2 cellular contexts compared by ENCODE assay signal in the genomic region with DNA sequence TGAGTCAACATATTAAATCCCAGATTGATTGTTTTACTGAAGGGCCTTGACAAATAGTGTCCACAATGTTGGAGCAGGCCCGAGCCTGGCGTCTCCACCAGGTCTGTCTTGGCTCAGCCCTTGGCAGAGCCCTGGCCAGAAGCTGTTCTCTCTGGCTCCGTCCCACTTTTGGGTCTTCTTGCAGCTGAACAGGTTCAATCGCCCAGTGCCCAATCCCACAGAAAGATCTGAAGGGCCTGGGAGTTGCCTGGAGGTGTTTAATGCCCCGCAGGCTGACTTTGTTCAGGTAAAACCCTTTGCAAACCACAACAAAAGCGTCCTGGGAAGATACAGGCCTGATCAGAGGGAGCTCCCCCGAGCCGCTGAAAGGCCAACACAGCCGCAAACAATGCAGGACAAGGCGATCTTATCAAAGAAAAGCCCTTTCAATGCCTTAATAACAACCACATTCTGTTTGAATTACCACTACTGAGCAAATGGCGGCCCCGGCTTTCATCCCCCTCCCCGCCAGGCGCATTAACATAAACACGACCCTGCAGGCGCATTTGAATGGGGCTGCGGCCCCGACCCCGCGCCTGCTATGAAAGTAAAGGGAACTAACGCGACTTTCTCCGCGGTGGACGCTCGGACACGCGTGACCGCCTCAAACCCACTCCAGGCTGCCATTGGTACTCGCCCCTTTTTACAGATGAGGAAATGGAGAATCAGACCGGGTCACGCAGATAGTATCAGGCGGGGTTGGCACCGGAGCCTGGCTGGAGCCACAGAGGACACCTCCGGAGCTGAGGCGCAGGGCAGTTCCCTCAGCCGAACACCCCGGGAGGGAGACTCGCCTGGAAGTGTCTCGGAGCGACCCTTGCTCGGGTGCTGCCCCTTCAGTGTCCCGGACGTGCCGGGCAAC.
TF ChIP-seq lines count a peak whose summit lies in the region.

No MANE protein-coding gene starts in this region.

TF ChIP-seq in HEK293, 187 proteins besides CTCF, POLR2A, EP300 and RAD21 (continued from another document):
- 0 out of 2 replicates have a peak, but pooled peaks have one; percentile 15 for TF ChIP-seq ZBTB44 (tag by site-specific recombination; IDR thresholded peaks at IDR 0.05)
- no peak for TF ChIP-seq ZNF664 (tag by site-specific recombination; IDR thresholded peaks at IDR 0.05)
- no peak for TF ChIP-seq ZNF555 (tag by site-specific recombination; conservative IDR thresholded peaks at IDR 0.05)
- TF ChIP-seq TCF7L2 (IDR thresholded peaks at IDR 0.05; ENCODE audit: borderline replicate concordance, low read depth, low read length), result peak; percentile 65; the same call in 1 of the 2 replicates

TF ChIP-seq in WTC11, 78 proteins besides CTCF, POLR2A, EP300 and RAD21 (continued from another document):
- TF ChIP-seq AR (CRISPR knock-in tag; IDR thresholded peaks at IDR 0.05), result no peak
- TF ChIP-seq, protein P1, sequence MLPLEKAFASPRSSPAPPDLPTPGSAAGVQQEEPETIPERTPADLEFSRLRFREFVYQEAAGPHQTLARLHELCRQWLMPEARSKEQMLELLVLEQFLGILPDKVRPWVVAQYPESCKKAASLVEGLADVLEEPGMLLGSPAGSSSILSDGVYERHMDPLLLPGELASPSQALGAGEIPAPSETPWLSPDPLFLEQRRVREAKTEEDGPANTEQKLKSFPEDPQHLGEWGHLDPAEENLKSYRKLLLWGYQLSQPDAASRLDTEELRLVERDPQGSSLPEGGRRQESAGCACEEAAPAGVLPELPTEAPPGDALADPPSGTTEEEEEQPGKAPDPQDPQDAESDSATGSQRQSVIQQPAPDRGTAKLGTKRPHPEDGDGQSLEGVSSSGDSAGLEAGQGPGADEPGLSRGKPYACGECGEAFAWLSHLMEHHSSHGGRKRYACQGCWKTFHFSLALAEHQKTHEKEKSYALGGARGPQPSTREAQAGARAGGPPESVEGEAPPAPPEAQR (CRISPR knock-in tag; IDR thresholded peaks at IDR 0.05), result no peak
- TF ChIP-seq ATF3 (CRISPR knock-in tag; conservative IDR thresholded peaks at IDR 0.05), result no peak
- TF ChIP-seq ZNF281 (CRISPR knock-in tag; IDR thresholded peaks at IDR 0.05), result no peak
- TF ChIP-seq CBFB (CRISPR knock-in tag; IDR thresholded peaks at IDR 0.05; ENCODE audit: low read depth), result peak; percentile 91; the same call in 1 of the 2 replicates
- TF ChIP-seq, protein P2, sequence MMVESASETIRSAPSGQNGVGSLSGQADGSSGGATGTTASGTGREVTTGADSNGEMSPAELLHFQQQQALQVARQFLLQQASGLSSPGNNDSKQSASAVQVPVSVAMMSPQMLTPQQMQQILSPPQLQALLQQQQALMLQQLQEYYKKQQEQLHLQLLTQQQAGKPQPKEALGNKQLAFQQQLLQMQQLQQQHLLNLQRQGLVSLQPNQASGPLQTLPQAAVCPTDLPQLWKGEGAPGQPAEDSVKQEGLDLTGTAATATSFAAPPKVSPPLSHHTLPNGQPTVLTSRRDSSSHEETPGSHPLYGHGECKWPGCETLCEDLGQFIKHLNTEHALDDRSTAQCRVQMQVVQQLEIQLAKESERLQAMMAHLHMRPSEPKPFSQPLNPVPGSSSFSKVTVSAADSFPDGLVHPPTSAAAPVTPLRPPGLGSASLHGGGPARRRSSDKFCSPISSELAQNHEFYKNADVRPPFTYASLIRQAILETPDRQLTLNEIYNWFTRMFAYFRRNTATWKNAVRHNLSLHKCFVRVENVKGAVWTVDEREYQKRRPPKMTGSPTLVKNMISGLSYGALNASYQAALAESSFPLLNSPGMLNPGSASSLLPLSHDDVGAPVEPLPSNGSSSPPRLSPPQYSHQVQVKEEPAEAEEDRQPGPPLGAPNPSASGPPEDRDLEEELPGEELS (CRISPR knock-in tag; IDR thresholded peaks at IDR 0.05), result peak; percentile 58; the same call in 1 of the 2 replicates
- TF ChIP-seq NR3C1 (CRISPR knock-in tag; conservative IDR thresholded peaks at IDR 0.05; ENCODE audit: low read depth), result no peak
- no peak for TF ChIP-seq HMGXB4 (CRISPR knock-in tag; IDR thresholded peaks at IDR 0.05)
- TF ChIP-seq JUN (CRISPR knock-in tag; IDR thresholded peaks at IDR 0.05), result no peak
- TF ChIP-seq ZNF263 (CRISPR knock-in tag; IDR thresholded peaks at IDR 0.05; ENCODE audit: low read depth), result no peak
- TF ChIP-seq, protein P3, sequence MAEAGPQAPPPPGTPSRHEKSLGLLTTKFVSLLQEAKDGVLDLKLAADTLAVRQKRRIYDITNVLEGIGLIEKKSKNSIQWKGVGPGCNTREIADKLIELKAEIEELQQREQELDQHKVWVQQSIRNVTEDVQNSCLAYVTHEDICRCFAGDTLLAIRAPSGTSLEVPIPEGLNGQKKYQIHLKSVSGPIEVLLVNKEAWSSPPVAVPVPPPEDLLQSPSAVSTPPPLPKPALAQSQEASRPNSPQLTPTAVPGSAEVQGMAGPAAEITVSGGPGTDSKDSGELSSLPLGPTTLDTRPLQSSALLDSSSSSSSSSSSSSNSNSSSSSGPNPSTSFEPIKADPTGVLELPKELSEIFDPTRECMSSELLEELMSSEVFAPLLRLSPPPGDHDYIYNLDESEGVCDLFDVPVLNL (CRISPR knock-in tag; IDR thresholded peaks at IDR 0.05; ENCODE audit: borderline replicate concordance, low read depth), result no peak
- peak; percentile 48; the same call in 1 of the 2 replicates for TF ChIP-seq FOXK1 (CRISPR knock-in tag; IDR thresholded peaks at IDR 0.05)
- TF ChIP-seq MLX (CRISPR knock-in tag; IDR thresholded peaks at IDR 0.05), result no peak
- TF ChIP-seq, protein P4, sequence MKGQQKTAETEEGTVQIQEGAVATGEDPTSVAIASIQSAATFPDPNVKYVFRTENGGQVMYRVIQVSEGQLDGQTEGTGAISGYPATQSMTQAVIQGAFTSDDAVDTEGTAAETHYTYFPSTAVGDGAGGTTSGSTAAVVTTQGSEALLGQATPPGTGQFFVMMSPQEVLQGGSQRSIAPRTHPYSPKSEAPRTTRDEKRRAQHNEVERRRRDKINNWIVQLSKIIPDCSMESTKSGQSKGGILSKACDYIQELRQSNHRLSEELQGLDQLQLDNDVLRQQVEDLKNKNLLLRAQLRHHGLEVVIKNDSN (CRISPR knock-in tag; IDR thresholded peaks at IDR 0.05), result no peak
- no peak for TF ChIP-seq CREM (CRISPR knock-in tag; IDR thresholded peaks at IDR 0.05)
- TF ChIP-seq ZNF138 (CRISPR knock-in tag; conservative IDR thresholded peaks at IDR 0.05), result no peak
- TF ChIP-seq MXD4 (CRISPR knock-in tag; IDR thresholded peaks at IDR 0.05; ENCODE audit: borderline replicate concordance), result no peak
- no peak for TF ChIP-seq ESRRA (CRISPR knock-in tag; IDR thresholded peaks at IDR 0.05; ENCODE audit: borderline replicate concordance)
- no peak for TF ChIP-seq NFYB (CRISPR knock-in tag; conservative IDR thresholded peaks at IDR 0.05; ENCODE audit: low read depth)
- TF ChIP-seq HMGA2 (CRISPR knock-in tag; IDR thresholded peaks at IDR 0.05), result no peak
- TF ChIP-seq, protein P5, sequence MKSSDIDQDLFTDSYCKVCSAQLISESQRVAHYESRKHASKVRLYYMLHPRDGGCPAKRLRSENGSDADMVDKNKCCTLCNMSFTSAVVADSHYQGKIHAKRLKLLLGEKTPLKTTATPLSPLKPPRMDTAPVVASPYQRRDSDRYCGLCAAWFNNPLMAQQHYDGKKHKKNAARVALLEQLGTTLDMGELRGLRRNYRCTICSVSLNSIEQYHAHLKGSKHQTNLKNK (CRISPR knock-in tag; IDR thresholded peaks at IDR 0.05), result peak; percentile 66; the same call in 1 of the 2 replicates
- no peak for TF ChIP-seq PRRX2 (CRISPR knock-in tag; IDR thresholded peaks at IDR 0.05)
- TF ChIP-seq CREB1 (CRISPR knock-in tag; IDR thresholded peaks at IDR 0.05), result no peak
- TF ChIP-seq ZNF425 (CRISPR knock-in tag; conservative IDR thresholded peaks at IDR 0.05), result no peak
